Comparison of ENCODE assay signal across 8 cellular contexts in genomic region chr7:28178537-28178936, GRCh38. TPM values are rescaled to one million over a fixed set of nuclear protein-coding genes. Genes with fewer than 3 reads are reported as not detected.
A peak's percentile ranks its signal among the peaks of the same experiment; 100 is the strongest.
DNase-seq lines count a peak whose midpoint lies in the region; ATAC-seq and TF ChIP-seq lines count a peak whose summit lies in the region.
"Had no signal": no experiment of that assay in that cellular context is flagged by ENCODE, and none has a peak within 500 bp of the region (broad histone marks: within the 10 kb centered on the region; RNA-seq: fewer than 3 reads in every experiment).

No MANE protein-coding gene starts in this region.

- DNase-seq in GM19240 (ENCODE audit: insufficient read length, low spot score) (peak; percentile 20), SW480 (ENCODE audit: low spot score) (peak; percentile 5), foreskin fibroblast (no peak), A172 (ENCODE audit: low spot score) (no peak)
- DNase-seq in stimulated activated effector memory CD8-positive, alpha-beta T cell treated with anti-CD3 and anti-CD28 coated beads, Interleukin-12 subunit alpha, Interleukin-12 subunit beta, amount 100 ng/mL, for 72 hours (ENCODE audit: low spot score in 2 of 2) = no peak
- no peak for DNase-seq in stimulated activated CD4-positive, alpha-beta T cell treated with anti-CD3 and anti-CD28 coated beads, Interleukin-2, amount 100 ng/mL, for 24 hours
- no peak for DNase-seq in NK-92 treated with Interleukin-12 subunit alpha and Interleukin-12 subunit beta, amount 100 ng/mL, for 24 hours (lab: John Stamatoyannopoulos, UW)
- DNase-seq: GOT3 had no signal

- H3K4me3 Mint-ChIP-seq in stimulated activated effector memory CD8-positive, alpha-beta T cell treated with anti-CD3 and anti-CD28 coated beads, Interleukin-12 subunit alpha, Interleukin-12 subunit beta, amount 100 ng/mL, for 72 hours = peak overlapping the region; percentile 60

- peaks cover 45% of the 10 kb centered on the region for H3K4me1 Mint-ChIP-seq in stimulated activated effector memory CD8-positive, alpha-beta T cell treated with anti-CD3 and anti-CD28 coated beads, Interleukin-12 subunit alpha, Interleukin-12 subunit beta, amount 100 ng/mL, for 72 hours

- peak overlapping the region; percentile 72 to 74 for H3K4me3 ChIP-seq in foreskin fibroblast (ENCODE audit: low read depth in 1 of 2, low read length in 2 of 2)

- H3K9me3 Mint-ChIP-seq in stimulated activated effector memory CD8-positive, alpha-beta T cell treated with anti-CD3 and anti-CD28 coated beads, Interleukin-12 subunit alpha, Interleukin-12 subunit beta, amount 100 ng/mL, for 72 hours = no peaks in the 10 kb centered on the region

- H3K36me3 Mint-ChIP-seq in stimulated activated effector memory CD8-positive, alpha-beta T cell treated with anti-CD3 and anti-CD28 coated beads, Interleukin-12 subunit alpha, Interleukin-12 subunit beta, amount 100 ng/mL, for 72 hours = no peaks in the 10 kb centered on the region

- TF ChIP-seq CTCF in foreskin fibroblast (IDR thresholded peaks at IDR 0.05; ENCODE audit: low read depth, low read length) = no peak

- peak; percentile 48 for ATAC-seq in stimulated activated effector memory CD8-positive, alpha-beta T cell treated with anti-CD3 and anti-CD28 coated beads, Interleukin-12 subunit alpha, Interleukin-12 subunit beta, amount 100 ng/mL, for 72 hours

- H3K27ac Mint-ChIP-seq in stimulated activated effector memory CD8-positive, alpha-beta T cell treated with anti-CD3 and anti-CD28 coated beads, Interleukin-12 subunit alpha, Interleukin-12 subunit beta, amount 100 ng/mL, for 72 hours = peak overlapping the region; percentile 11

RNA-seq across cellular contexts. Expression of gene JAZF1, which starts 2.1 kb away (rescaled TPM):
- total RNA-seq in A172 (2014; rRNA removed; shearing (Covaris generic)) = 18.8 and 28.3 TPM in 2 replicates

Comparison
In these comparisons a context has a peak if more than half of its experiments do, and no peak if none do; other contexts are left out.
1. DNase-seq: peak in GM19240 (single experiment) and SW480 (single experiment); none in foreskin fibroblast (0 of 2), stimulated activated effector memory CD8-positive, alpha-beta T cell treated with anti-CD3 and anti-CD28 coated beads, Interleukin-12 subunit alpha, Interleukin-12 subunit beta, amount 100 ng/mL, for 72 hours (0 of 2), stimulated activated CD4-positive, alpha-beta T cell treated with anti-CD3 and anti-CD28 coated beads, Interleukin-2, amount 100 ng/mL, for 24 hours (0 of 2), NK-92 treated with Interleukin-12 subunit alpha and Interleukin-12 subunit beta, amount 100 ng/mL, for 24 hours (single experiment) and A172 (single experiment).